Comparison of ENCODE assay signal across 13 cellular contexts in genomic region chr6:159578629-159579028, GRCh38.
"Had no signal": no experiment of that assay in that cellular context is flagged by ENCODE, and none has a peak within 500 bp of the region (broad histone marks: within the 10 kb centered on the region; RNA-seq: fewer than 3 reads in every experiment).

No MANE protein-coding gene starts in this region.

- H3K9me3 ChIP-seq: adrenal gland, colonic mucosa, thoracic aorta, upper lobe of right lung had no signal

- H3K4me1 Mint-ChIP-seq: activated naive CD4-positive, alpha-beta T cell treated with anti-CD3 and anti-CD28 coated beads, Interleukin-2, amount 10 ng/mL, durations not matched to agents 7 days and 5 days; activated T-helper 17 cell treated with anti-CD3 and anti-CD28 coated beads, Interleukin-2, amount 50 U/mL, for 72 hours; naive thymus-derived CD8-positive, alpha-beta T cell; stimulated activated effector memory CD8-positive, alpha-beta T cell treated with anti-CD3 and anti-CD28 coated beads, Interleukin-12 subunit alpha, Interleukin-12 subunit beta, amount 100 ng/mL, for 72 hours had no signal

- H3K27me3 ChIP-seq: adrenal gland, colonic mucosa, hepatocyte, upper lobe of right lung had no signal

- H3K36me3 Mint-ChIP-seq: activated naive CD4-positive, alpha-beta T cell treated with anti-CD3 and anti-CD28 coated beads, Interleukin-2, amount 10 ng/mL, durations not matched to agents 7 days and 5 days; stimulated activated effector memory CD8-positive, alpha-beta T cell treated with anti-CD3 and anti-CD28 coated beads, Interleukin-12 subunit alpha, Interleukin-12 subunit beta, amount 100 ng/mL, for 72 hours had no signal

- H3K4me1 ChIP-seq: adrenal gland, colonic mucosa, upper lobe of right lung had no signal

- H3K4me3 ChIP-seq: adrenal gland, colonic mucosa, hepatocyte, thoracic aorta, upper lobe of right lung had no signal

- H3K36me3 ChIP-seq: adrenal gland, colonic mucosa, thoracic aorta, upper lobe of right lung had no signal

- H3K27ac Mint-ChIP-seq: activated naive CD4-positive, alpha-beta T cell treated with anti-CD3 and anti-CD28 coated beads, Interleukin-2, amount 10 ng/mL, durations not matched to agents 7 days and 5 days; activated T-helper 17 cell treated with anti-CD3 and anti-CD28 coated beads, Interleukin-2, amount 50 U/mL, for 72 hours; naive thymus-derived CD8-positive, alpha-beta T cell; stimulated activated effector memory CD8-positive, alpha-beta T cell treated with anti-CD3 and anti-CD28 coated beads, Interleukin-12 subunit alpha, Interleukin-12 subunit beta, amount 100 ng/mL, for 72 hours had no signal

- H3K9me3 Mint-ChIP-seq: activated naive CD4-positive, alpha-beta T cell treated with anti-CD3 and anti-CD28 coated beads, Interleukin-2, amount 10 ng/mL, durations not matched to agents 7 days and 5 days had no signal

- DNase-seq: activated naive CD4-positive, alpha-beta T cell treated with anti-CD3 and anti-CD28 coated beads, Interleukin-2, amount 10 ng/mL, durations not matched to agents 7 days and 5 days; adrenal gland; central memory CD4-positive, alpha-beta T cell; colonic mucosa; islet precursor cell; naive thymus-derived CD8-positive, alpha-beta T cell; retina; T-helper 2 cell; upper lobe of right lung had no signal

- H3K27ac ChIP-seq: adrenal gland, colonic mucosa, hepatocyte, thoracic aorta, upper lobe of right lung had no signal

- H3K4me3 Mint-ChIP-seq: activated naive CD4-positive, alpha-beta T cell treated with anti-CD3 and anti-CD28 coated beads, Interleukin-2, amount 10 ng/mL, durations not matched to agents 7 days and 5 days; activated T-helper 17 cell treated with anti-CD3 and anti-CD28 coated beads, Interleukin-2, amount 50 U/mL, for 72 hours; naive thymus-derived CD8-positive, alpha-beta T cell; stimulated activated effector memory CD8-positive, alpha-beta T cell treated with anti-CD3 and anti-CD28 coated beads, Interleukin-12 subunit alpha, Interleukin-12 subunit beta, amount 100 ng/mL, for 72 hours had no signal
